In genomic region chr11:9732453-9732852, GRCh38 we compare ENCODE assay signal across 20 cellular contexts.
A peak's percentile ranks its signal among the peaks of the same experiment; 100 is the strongest.
DNase-seq lines count a peak whose midpoint lies in the region; ATAC-seq and TF ChIP-seq lines count a peak whose summit lies in the region.
"Had no signal": no experiment of that assay in that cellular context is flagged by ENCODE, and none has a peak within 500 bp of the region (broad histone marks: within the 10 kb centered on the region; RNA-seq: fewer than 3 reads in every experiment).

No MANE protein-coding gene starts in this region.

- no peak for ATAC-seq in WTC11
- ATAC-seq in stimulated activated memory B cell treated with anti-CD40 and anti-IgM and Interleukin-4, amounts not matched to agents 10 μg/mL and 1 μg/mL and 100 μg/mL, for 72 hours = no peak
- no peak for ATAC-seq in HG03280 (IDR thresholded peaks at IDR 0.05; ENCODE audit: unreplicated experiment)
- ATAC-seq: GM12878, Right ventricle myocardium inferior had no signal

- H3K27me3 ChIP-seq in stomach = no peaks in the 10 kb centered on the region
- H3K27me3 ChIP-seq: SJSA1 had no signal

- TF ChIP-seq CTCF in CD14-positive monocyte (IDR thresholded peaks at IDR 0.05) (no peak), WTC11 (IDR thresholded peaks at IDR 0.05) (no peak), stomach (IDR thresholded peaks at IDR 0.05) (no peak)

- H3K4me1 Mint-ChIP-seq in CD14-positive monocyte (peaks cover 4% of the 10 kb centered on the region), WTC11 (peaks cover 18% of the 10 kb centered on the region)
- H3K4me1 Mint-ChIP-seq in stimulated activated memory B cell treated with anti-CD40 and anti-IgM and Interleukin-4, amounts not matched to agents 10 μg/mL and 1 μg/mL and 100 μg/mL, for 72 hours = peaks cover 81% of the 10 kb centered on the region

- H3K4me1 ChIP-seq in stomach = peaks cover 0 to under 1% (median 0%) of the 10 kb centered on the region in 4 donors
- H3K4me1 ChIP-seq: SJSA1 had no signal

- H3K27me3 Mint-ChIP-seq in CD14-positive monocyte (ENCODE audit: low read depth in 3 of 3) (no peaks in the 10 kb centered on the region), WTC11 (ENCODE audit: low read depth) (no peaks in the 10 kb centered on the region)
- H3K27me3 Mint-ChIP-seq in stimulated activated memory B cell treated with anti-CD40 and anti-IgM and Interleukin-4, amounts not matched to agents 10 μg/mL and 1 μg/mL and 100 μg/mL, for 72 hours = no peaks in the 10 kb centered on the region
- H3K27me3 Mint-ChIP-seq: CD4-positive, alpha-beta T cell had no signal

- H3K4me3 ChIP-seq in stomach = no peak overlapping the region
- H3K4me3 ChIP-seq: GM12878, SJSA1 had no signal

- H3K27ac Mint-ChIP-seq in CD14-positive monocyte (peak overlapping the region in 2 of 7 donors; percentile 7 to 47), WTC11 (peak overlapping the region; percentile 28)
- peak overlapping the region; percentile 83 for H3K27ac Mint-ChIP-seq in stimulated activated memory B cell treated with anti-CD40 and anti-IgM and Interleukin-4, amounts not matched to agents 10 μg/mL and 1 μg/mL and 100 μg/mL, for 72 hours
- H3K27ac Mint-ChIP-seq: CD4-positive, alpha-beta T cell had no signal

- H3K27ac ChIP-seq in stomach = no peak overlapping the region
- H3K27ac ChIP-seq: SJSA1 had no signal

- TF ChIP-seq POLR2A in stomach (IDR thresholded peaks at IDR 0.05) = no peak

- POLR2A ChIA-PET in WTC11 (lab: Charles Lee) = interaction anchor here (0.6 kb wide), 1 partner anchor 204 kb away, joined by 3 read pairs; no protein-coding TSS in a partner anchor

- H3K36me3 Mint-ChIP-seq in CD14-positive monocyte = peaks cover 63 to 84% of the 10 kb centered on the region in 2 donors
- H3K36me3 Mint-ChIP-seq in WTC11 = peaks cover 43% of the 10 kb centered on the region
- peaks cover 74% of the 10 kb centered on the region for H3K36me3 Mint-ChIP-seq in stimulated activated memory B cell treated with anti-CD40 and anti-IgM and Interleukin-4, amounts not matched to agents 10 μg/mL and 1 μg/mL and 100 μg/mL, for 72 hours

- DNase-seq in CD14-positive monocyte (ENCODE audit: low spot score) (no peak), WTC11 (ENCODE audit: low spot score) (no peak), globus pallidus (ENCODE audit: low spot score) (peak; percentile 17), stomach (no peak), NCI-H1092 treated with DMSO at 0.1 percent for 48 hours (lab: John Stamatoyannopoulos, UW) (no peak)
- DNase-seq: CD4-positive, alpha-beta T cell; COR-L47; DMS 273 treated with DMSO at 0.1 percent for 48 hours; DMS79 treated with DMSO at 0.1 percent for 48 hours; KG1; NCI-H1092; NCI-H146; NCI-H2029 treated with DMSO at 0.1 percent for 48 hours; NCI-H2171; NCI-H524 treated with DMSO at 0.1 percent for 48 hours had no signal

- intact Hi-C loops in CD14-positive monocyte (cut with micrococcal nuclease) (no loop called here), stomach (cut with DNase I; ENCODE audit: low total_unique reads) (no loop called here)

- H3K9me3 Mint-ChIP-seq in CD14-positive monocyte (peaks cover 2 to 13% (median 6%) of the 10 kb centered on the region in 7 donors), WTC11 (peaks cover 9% of the 10 kb centered on the region)
- no peaks in the 10 kb centered on the region for H3K9me3 Mint-ChIP-seq in stimulated activated memory B cell treated with anti-CD40 and anti-IgM and Interleukin-4, amounts not matched to agents 10 μg/mL and 1 μg/mL and 100 μg/mL, for 72 hours

- peaks cover 0 to 6% (median 0%) of the 10 kb centered on the region in 4 donors for H3K9me3 ChIP-seq in stomach
- H3K9me3 ChIP-seq: SJSA1 had no signal

- CTCF ChIA-PET in WTC11 (lab: Charles Lee) = interaction anchor here (0.5 to 1.0 kb wide), 2 partner anchors 197 to 1005 kb away, joined by 3 to 5 read pairs; no protein-coding TSS in a partner anchor

- 84 to 96% (median 87%) methylated on average over 11 of the region's 11 CpGs for WGBS in stomach, 5 donors

- TF ChIP-seq EP300 in stomach (IDR thresholded peaks at IDR 0.05) = no peak

- peaks cover 11 to 82% (median 69%) of the 10 kb centered on the region in 4 donors for H3K36me3 ChIP-seq in stomach

- peak overlapping the region; percentile 13 to 22 for H3K4me3 Mint-ChIP-seq in CD14-positive monocyte
- H3K4me3 Mint-ChIP-seq in WTC11 = no peak overlapping the region
- no peak overlapping the region for H3K4me3 Mint-ChIP-seq in stimulated activated memory B cell treated with anti-CD40 and anti-IgM and Interleukin-4, amounts not matched to agents 10 μg/mL and 1 μg/mL and 100 μg/mL, for 72 hours
- H3K4me3 Mint-ChIP-seq: CD4-positive, alpha-beta T cell had no signal

TF ChIP-seq in WTC11, 78 proteins besides CTCF, POLR2A, EP300 and RAD21:
- TF ChIP-seq MYBL2 (CRISPR knock-in tag; IDR thresholded peaks at IDR 0.05) = no peak

Comparison
In these comparisons a context has a peak if more than half of its experiments do, and no peak if none do; other contexts are left out.
1. H3K4me3 Mint-ChIP-seq: peak in CD14-positive monocyte (2 of 2); none in WTC11 (single experiment) and stimulated activated memory B cell treated with anti-CD40 and anti-IgM and Interleukin-4, amounts not matched to agents 10 μg/mL and 1 μg/mL and 100 μg/mL, for 72 hours (single experiment).